1 cellular context compared by ENCODE assay signal in the genomic region with DNA sequence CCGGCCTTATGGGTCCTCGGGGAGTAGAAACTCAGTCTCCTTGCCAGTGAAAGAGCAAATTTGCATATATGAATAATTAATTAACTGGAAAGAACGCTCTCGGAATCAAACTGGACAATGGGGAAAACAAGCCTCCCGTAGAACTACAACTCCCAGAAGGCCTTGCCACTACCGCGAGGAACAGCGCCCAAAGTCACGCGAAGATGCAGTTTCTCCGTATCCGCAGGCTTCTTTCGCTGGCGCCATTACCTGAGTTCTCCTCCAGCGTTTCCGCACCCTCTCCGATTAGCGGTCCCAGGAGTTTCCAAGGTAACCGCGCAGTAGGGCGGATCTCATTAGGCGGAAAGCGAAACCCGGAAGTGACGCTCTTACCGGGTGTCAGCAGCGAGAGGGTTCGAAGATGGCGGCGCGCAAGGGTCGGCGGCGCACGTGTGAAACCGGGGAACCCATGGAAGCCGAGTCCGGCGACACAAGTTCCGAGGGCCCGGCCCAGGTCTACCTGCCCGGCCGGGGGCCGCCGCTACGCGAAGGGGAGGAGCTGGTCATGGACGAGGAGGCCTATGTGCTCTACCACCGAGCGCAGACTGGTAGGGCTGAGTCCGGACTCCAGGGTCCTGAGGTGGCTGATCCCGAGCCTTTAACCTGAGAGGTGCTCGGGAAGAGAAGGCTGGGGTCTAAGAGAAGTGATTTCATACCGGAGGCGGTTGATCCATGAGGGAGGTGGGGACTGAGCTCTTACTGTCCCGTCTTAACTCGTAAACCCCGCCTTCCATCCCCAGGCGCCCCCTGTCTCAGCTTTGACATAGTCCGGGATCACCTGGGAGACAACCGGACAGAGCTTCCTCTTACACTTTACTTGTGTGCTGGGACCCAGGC.
TF ChIP-seq lines count a peak whose summit lies in the region.

A gene (plus strand): TSS at position 378 of the 876 bp plus-strand sequence. CDS start 23 bp downstream, at position 401.

TF ChIP-seq in K562, 482 proteins besides CTCF, POLR2A, EP300 and RAD21 (continued from another document and continues in another):
- TF ChIP-seq, protein P1, sequence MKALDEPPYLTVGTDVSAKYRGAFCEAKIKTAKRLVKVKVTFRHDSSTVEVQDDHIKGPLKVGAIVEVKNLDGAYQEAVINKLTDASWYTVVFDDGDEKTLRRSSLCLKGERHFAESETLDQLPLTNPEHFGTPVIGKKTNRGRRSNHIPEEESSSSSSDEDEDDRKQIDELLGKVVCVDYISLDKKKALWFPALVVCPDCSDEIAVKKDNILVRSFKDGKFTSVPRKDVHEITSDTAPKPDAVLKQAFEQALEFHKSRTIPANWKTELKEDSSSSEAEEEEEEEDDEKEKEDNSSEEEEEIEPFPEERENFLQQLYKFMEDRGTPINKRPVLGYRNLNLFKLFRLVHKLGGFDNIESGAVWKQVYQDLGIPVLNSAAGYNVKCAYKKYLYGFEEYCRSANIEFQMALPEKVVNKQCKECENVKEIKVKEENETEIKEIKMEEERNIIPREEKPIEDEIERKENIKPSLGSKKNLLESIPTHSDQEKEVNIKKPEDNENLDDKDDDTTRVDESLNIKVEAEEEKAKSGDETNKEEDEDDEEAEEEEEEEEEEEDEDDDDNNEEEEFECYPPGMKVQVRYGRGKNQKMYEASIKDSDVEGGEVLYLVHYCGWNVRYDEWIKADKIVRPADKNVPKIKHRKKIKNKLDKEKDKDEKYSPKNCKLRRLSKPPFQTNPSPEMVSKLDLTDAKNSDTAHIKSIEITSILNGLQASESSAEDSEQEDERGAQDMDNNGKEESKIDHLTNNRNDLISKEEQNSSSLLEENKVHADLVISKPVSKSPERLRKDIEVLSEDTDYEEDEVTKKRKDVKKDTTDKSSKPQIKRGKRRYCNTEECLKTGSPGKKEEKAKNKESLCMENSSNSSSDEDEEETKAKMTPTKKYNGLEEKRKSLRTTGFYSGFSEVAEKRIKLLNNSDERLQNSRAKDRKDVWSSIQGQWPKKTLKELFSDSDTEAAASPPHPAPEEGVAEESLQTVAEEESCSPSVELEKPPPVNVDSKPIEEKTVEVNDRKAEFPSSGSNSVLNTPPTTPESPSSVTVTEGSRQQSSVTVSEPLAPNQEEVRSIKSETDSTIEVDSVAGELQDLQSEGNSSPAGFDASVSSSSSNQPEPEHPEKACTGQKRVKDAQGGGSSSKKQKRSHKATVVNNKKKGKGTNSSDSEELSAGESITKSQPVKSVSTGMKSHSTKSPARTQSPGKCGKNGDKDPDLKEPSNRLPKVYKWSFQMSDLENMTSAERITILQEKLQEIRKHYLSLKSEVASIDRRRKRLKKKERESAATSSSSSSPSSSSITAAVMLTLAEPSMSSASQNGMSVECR (CRISPR knock-in tag; IDR thresholded peaks at IDR 0.05): peak; percentile 100
- TF ChIP-seq ILF3 (IDR thresholded peaks at IDR 0.05; ENCODE audit: borderline replicate concordance): no peak; the same call in 1 of the 2 replicates
- no peak for TF ChIP-seq XRCC5 (IDR thresholded peaks at IDR 0.05; ENCODE audit: low read depth, low read length)
- no peak for TF ChIP-seq CAMTA2 (CRISPR knock-in tag; conservative IDR thresholded peaks at IDR 0.05)
- no peak for TF ChIP-seq STAG1 (CRISPR knock-in tag; IDR thresholded peaks at IDR 0.05; ENCODE audit: borderline replicate concordance)
- TF ChIP-seq SLC30A9 (CRISPR knock-in tag; IDR thresholded peaks at IDR 0.05): no peak
- no peak for TF ChIP-seq HDAC3 (IDR thresholded peaks at IDR 0.05; ENCODE audit: borderline replicate concordance, partially characterized antibody)
- TF ChIP-seq FOXM1 (IDR thresholded peaks at IDR 0.05; ENCODE audit: low read depth): no peak
- TF ChIP-seq FOXM1 (CRISPR knock-in tag; IDR thresholded peaks at IDR 0.05; ENCODE audit: low read depth): peak; percentile 86; the same call in 1 of the 2 replicates
- TF ChIP-seq SMAD3 (CRISPR knock-in tag; conservative IDR thresholded peaks at IDR 0.05): no peak
- TF ChIP-seq, protein P2, sequence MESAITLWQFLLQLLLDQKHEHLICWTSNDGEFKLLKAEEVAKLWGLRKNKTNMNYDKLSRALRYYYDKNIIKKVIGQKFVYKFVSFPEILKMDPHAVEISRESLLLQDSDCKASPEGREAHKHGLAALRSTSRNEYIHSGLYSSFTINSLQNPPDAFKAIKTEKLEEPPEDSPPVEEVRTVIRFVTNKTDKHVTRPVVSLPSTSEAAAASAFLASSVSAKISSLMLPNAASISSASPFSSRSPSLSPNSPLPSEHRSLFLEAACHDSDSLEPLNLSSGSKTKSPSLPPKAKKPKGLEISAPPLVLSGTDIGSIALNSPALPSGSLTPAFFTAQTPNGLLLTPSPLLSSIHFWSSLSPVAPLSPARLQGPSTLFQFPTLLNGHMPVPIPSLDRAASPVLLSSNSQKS (CRISPR knock-in tag; IDR thresholded peaks at IDR 0.05): no peak
- no peak for TF ChIP-seq ZNF212 (CRISPR knock-in tag; IDR thresholded peaks at IDR 0.05)
- TF ChIP-seq, protein P3, sequence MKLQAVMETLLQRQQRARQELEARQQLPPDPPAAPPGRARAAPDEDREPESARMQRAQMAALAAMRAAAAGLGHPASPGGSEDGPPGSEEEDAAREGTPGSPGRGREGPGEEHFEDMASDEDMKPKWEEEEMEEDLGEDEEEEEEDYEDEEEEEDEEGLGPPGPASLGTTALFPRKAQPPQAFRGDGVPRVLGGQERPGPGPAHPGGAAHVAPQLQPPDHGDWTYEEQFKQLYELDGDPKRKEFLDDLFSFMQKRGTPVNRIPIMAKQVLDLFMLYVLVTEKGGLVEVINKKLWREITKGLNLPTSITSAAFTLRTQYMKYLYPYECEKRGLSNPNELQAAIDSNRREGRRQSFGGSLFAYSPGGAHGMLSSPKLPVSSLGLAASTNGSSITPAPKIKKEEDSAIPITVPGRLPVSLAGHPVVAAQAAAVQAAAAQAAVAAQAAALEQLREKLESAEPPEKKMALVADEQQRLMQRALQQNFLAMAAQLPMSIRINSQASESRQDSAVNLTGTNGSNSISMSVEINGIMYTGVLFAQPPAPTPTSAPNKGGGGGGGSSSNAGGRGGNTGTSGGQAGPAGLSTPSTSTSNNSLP (IDR thresholded peaks at IDR 0.05; ENCODE audit: borderline replicate concordance, low read depth, low read length): no peak
- TF ChIP-seq, protein P4, sequence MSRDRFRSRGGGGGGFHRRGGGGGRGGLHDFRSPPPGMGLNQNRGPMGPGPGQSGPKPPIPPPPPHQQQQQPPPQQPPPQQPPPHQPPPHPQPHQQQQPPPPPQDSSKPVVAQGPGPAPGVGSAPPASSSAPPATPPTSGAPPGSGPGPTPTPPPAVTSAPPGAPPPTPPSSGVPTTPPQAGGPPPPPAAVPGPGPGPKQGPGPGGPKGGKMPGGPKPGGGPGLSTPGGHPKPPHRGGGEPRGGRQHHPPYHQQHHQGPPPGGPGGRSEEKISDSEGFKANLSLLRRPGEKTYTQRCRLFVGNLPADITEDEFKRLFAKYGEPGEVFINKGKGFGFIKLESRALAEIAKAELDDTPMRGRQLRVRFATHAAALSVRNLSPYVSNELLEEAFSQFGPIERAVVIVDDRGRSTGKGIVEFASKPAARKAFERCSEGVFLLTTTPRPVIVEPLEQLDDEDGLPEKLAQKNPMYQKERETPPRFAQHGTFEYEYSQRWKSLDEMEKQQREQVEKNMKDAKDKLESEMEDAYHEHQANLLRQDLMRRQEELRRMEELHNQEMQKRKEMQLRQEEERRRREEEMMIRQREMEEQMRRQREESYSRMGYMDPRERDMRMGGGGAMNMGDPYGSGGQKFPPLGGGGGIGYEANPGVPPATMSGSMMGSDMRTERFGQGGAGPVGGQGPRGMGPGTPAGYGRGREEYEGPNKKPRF (IDR thresholded peaks at IDR 0.05; ENCODE audit: low read depth, low read length): no peak
- TF ChIP-seq JUN (IDR thresholded peaks at IDR 0.05; ENCODE audit: borderline replicate concordance, low read depth, low read length): peak; percentile 77; the same call in 1 of the 2 replicates
- TF ChIP-seq JUN (CRISPR knock-in tag; IDR thresholded peaks at IDR 0.05; ENCODE audit: borderline replicate concordance): no peak
- TF ChIP-seq, protein P5, sequence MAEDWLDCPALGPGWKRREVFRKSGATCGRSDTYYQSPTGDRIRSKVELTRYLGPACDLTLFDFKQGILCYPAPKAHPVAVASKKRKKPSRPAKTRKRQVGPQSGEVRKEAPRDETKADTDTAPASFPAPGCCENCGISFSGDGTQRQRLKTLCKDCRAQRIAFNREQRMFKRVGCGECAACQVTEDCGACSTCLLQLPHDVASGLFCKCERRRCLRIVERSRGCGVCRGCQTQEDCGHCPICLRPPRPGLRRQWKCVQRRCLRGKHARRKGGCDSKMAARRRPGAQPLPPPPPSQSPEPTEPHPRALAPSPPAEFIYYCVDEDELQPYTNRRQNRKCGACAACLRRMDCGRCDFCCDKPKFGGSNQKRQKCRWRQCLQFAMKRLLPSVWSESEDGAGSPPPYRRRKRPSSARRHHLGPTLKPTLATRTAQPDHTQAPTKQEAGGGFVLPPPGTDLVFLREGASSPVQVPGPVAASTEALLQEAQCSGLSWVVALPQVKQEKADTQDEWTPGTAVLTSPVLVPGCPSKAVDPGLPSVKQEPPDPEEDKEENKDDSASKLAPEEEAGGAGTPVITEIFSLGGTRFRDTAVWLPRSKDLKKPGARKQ (CRISPR knock-in tag; IDR thresholded peaks at IDR 0.05): no peak
- TF ChIP-seq SOX6 (IDR thresholded peaks at IDR 0.05): no peak
- TF ChIP-seq ZBTB8A (IDR thresholded peaks at IDR 0.05; ENCODE audit: partially characterized antibody): no peak
- TF ChIP-seq, protein P6, sequence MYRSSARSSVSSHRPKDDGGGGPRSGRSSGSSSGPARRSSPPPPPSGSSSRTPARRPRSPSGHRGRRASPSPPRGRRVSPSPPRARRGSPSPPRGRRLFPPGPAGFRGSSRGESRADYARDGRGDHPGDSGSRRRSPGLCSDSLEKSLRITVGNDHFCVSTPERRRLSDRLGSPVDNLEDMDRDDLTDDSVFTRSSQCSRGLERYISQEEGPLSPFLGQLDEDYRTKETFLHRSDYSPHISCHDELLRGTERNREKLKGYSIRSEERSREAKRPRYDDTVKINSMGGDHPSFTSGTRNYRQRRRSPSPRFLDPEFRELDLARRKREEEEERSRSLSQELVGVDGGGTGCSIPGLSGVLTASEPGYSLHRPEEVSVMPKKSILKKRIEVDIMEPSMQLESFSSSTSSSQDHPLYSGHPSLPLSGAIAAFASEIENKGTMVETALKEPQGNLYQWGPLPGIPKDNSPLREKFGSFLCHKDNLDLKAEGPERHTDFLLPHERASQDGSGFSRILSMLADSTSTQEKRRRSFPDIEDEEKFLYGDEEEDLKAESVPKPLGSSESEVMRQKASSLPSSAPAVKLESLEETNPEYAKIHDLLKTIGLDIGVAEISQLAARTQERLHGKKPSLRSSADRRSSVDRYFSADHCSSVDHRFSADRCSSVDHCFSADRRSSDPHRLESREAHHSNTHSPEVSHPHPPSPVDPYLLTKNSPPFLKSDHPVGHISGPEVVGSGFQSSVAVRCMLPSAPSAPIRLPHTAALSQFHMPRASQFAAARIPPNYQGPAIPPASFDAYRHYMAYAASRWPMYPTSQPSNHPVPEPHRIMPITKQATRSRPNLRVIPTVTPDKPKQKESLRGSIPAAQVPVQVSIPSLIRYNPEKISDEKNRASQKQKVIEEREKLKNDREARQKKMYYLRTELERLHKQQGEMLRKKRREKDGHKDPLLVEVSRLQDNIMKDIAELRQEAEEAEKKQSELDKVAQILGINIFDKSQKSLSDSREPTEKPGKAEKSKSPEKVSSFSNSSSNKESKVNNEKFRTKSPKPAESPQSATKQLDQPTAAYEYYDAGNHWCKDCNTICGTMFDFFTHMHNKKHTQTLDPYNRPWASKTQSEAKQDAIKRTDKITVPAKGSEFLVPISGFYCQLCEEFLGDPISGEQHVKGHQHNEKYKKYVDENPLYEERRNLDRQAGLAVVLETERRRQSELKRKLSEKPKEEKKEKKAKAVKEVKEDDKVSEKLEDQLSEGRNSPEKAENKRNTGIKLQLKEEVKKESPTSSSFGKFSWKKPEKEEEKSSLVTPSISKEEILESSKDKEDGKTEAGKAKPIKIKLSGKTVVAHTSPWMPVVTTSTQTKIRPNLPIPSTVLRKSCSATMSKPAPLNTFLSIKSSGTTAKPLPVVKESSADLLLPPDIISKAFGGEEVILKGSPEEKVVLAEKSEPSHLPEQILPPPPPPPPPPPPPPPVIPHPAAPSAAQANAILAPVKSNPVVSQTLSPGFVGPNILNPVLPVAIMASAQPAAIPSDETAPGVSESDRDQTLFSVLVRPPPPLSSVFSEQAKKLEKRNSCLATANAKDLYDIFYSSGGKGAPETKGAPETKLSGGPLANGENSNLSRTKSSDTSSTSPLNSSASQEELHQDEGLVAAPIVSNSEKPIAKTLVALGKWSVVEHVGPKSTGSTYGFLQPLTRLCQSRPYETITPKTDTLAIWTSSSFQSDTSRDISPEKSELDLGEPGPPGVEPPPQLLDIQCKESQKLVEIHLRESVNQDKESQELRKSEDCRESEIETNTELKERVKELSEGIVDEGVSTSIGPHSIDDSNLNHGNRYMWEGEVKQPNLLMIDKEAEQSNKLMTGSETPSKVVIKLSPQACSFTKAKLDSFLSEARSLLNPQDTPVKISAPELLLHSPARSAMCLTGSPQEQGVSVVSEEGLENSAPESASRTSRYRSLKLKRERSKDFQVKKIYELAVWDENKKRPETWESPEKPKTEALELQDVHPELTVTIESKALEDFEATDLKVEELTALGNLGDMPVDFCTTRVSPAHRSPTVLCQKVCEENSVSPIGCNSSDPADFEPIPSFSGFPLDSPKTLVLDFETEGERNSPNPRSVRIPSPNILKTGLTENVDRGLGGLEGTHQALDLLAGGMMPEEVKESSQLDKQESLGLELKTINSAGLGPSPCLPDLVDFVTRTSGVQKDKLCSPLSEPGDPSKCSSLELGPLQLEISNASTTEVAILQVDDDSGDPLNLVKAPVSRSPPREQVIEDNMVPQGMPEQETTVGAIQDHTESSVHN (IDR thresholded peaks at IDR 0.05; ENCODE audit: borderline replicate concordance in 1 of 2, low read depth in 1 of 2): no peak
- TF ChIP-seq HIVEP1 (CRISPR knock-in tag; IDR thresholded peaks at IDR 0.05): no peak
- TF ChIP-seq, protein P7, sequence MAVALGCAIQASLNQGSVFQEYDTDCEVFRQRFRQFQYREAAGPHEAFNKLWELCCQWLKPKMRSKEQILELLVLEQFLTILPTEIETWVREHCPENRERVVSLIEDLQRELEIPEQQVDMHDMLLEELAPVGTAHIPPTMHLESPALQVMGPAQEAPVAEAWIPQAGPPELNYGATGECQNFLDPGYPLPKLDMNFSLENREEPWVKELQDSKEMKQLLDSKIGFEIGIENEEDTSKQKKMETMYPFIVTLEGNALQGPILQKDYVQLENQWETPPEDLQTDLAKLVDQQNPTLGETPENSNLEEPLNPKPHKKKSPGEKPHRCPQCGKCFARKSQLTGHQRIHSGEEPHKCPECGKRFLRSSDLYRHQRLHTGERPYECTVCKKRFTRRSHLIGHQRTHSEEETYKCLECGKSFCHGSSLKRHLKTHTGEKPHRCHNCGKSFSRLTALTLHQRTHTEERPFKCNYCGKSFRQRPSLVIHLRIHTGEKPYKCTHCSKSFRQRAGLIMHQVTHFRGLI (CRISPR knock-in tag; IDR thresholded peaks at IDR 0.05): no peak
- TF ChIP-seq TAF15 (IDR thresholded peaks at IDR 0.05; ENCODE audit: low read depth, low read length): no peak
- no peak for TF ChIP-seq PRPF4 (IDR thresholded peaks at IDR 0.05; ENCODE audit: insufficient read depth, low read depth, low read length, poor library complexity, severe bottlenecking)
- peak; percentile 24 for TF ChIP-seq SMARCB1 (IDR thresholded peaks at IDR 0.05; ENCODE audit: insufficient read length, low read depth)
- no peak for TF ChIP-seq ZNF133 (CRISPR knock-in tag; IDR thresholded peaks at IDR 0.05)
